ENCODE assay signal across 9 cellular contexts in genomic region chr16:56682703-56683397, GRCh38. TPM values are rescaled to one million over a fixed set of nuclear protein-coding genes. Genes with fewer than 3 reads are reported as not detected.
A peak's percentile ranks its signal among the peaks of the same experiment; 100 is the strongest.
DNase-seq lines count a peak whose midpoint lies in the region; ATAC-seq and TF ChIP-seq lines count a peak whose summit lies in the region.
"Had no signal": no experiment of that assay in that cellular context is flagged by ENCODE, and none has a peak within 500 bp of the region (broad histone marks: within the 10 kb centered on the region; RNA-seq: fewer than 3 reads in every experiment).

No MANE protein-coding gene starts in this region.

- no peaks in the 10 kb centered on the region for H3K9me2 ChIP-seq in MM.1S (replicated peaks; ENCODE audit: insufficient read depth, low read length)

- H3K36me3 ChIP-seq in MM.1S (replicated peaks; ENCODE audit: insufficient read depth, low read length) (no peaks in the 10 kb centered on the region), colonic mucosa (no peaks in the 10 kb centered on the region)

- no peaks in the 10 kb centered on the region for H3K9me3 ChIP-seq in MM.1S (replicated peaks; ENCODE audit: insufficient read depth, low read length)
- no peaks in the 10 kb centered on the region for H3K9me3 ChIP-seq in colonic mucosa

- H3K4me1 ChIP-seq in MM.1S (ENCODE audit: low read length) (no peaks in the 10 kb centered on the region), colonic mucosa (peaks cover 9% of the 10 kb centered on the region)

- H3K9ac ChIP-seq in MM.1S (ENCODE audit: low read length) (peak overlapping the region; percentile 50; the same call in 1 of the 2 replicates), colonic mucosa (ENCODE audit: low read depth in 2 of 2, low read length in 2 of 2) (peak overlapping the region; percentile 68 to 94)

- no peaks in the 10 kb centered on the region for H3K9me3 Mint-ChIP-seq in natural killer cell treated with Interleukin-12 subunit alpha and Interleukin-12 subunit beta and Interleukin-15 and Interleukin-18, amount 100 ng/mL, for 72 hours

- peak; percentile 17 for DNase-seq in NCI-H1694 treated with DMSO at 0.1 percent for 48 hours (lab: John Stamatoyannopoulos, UW)
- no peak for DNase-seq in NCI-H1694 (lab: John Stamatoyannopoulos, UW)
- DNase-seq in MM.1S, result no peak
- no peak for DNase-seq in colonic mucosa
- DNase-seq in natural killer cell treated with Interleukin-12 subunit alpha and Interleukin-12 subunit beta and Interleukin-15 and Interleukin-18, amount 100 ng/mL, for 72 hours (ENCODE audit: low spot score), result no peak
- no peak for DNase-seq in GM20000 (ENCODE audit: low spot score)
- DNase-seq in cerebellar nuclear complex (lab: John Stamatoyannopoulos, UW), result no peak

- peaks cover 4% of the 10 kb centered on the region for H3K36me3 Mint-ChIP-seq in natural killer cell treated with Interleukin-12 subunit alpha and Interleukin-12 subunit beta and Interleukin-15 and Interleukin-18, amount 100 ng/mL, for 72 hours

- H3K4me3 ChIP-seq in MM.1S (ENCODE audit: low read length) (peak overlapping the region; percentile 71), colonic mucosa (peak overlapping the region; percentile 36)

- no peaks in the 10 kb centered on the region for H3F3A ChIP-seq in MM.1S (ENCODE audit: insufficient read depth, low read length)

- peaks cover 23 to 36% of the 10 kb centered on the region in 2 donors for H3K4me1 Mint-ChIP-seq in natural killer cell treated with Interleukin-12 subunit alpha and Interleukin-12 subunit beta and Interleukin-15 and Interleukin-18, amount 100 ng/mL, for 72 hours (ENCODE audit: low read depth in 2 of 2)

- H3K79me2 ChIP-seq in MM.1S (ENCODE audit: low read length), result no peaks in the 10 kb centered on the region

- H3K4me3 Mint-ChIP-seq in natural killer cell treated with Interleukin-12 subunit alpha and Interleukin-12 subunit beta and Interleukin-15 and Interleukin-18, amount 100 ng/mL, for 72 hours, result peak overlapping the region; percentile 97

- H3K27me3 ChIP-seq in MM.1S (replicated peaks; ENCODE audit: insufficient read depth, low read length) (peaks cover 11% of the 10 kb centered on the region; the same call in 1 of the 2 replicates), colonic mucosa (no peaks in the 10 kb centered on the region)

- intact Hi-C loops in colonic mucosa (cut with DNase I), result no loop called here

- H3K27ac ChIP-seq in MM.1S (ENCODE audit: low read length) (no peak overlapping the region), colonic mucosa (peak overlapping the region; percentile 49)

- no peaks in the 10 kb centered on the region for H3K27me3 Mint-ChIP-seq in natural killer cell treated with Interleukin-12 subunit alpha and Interleukin-12 subunit beta and Interleukin-15 and Interleukin-18, amount 100 ng/mL, for 72 hours

- peak overlapping the region; percentile 98 for H2AFZ ChIP-seq in MM.1S (ENCODE audit: low read length)

- ATAC-seq in natural killer cell treated with Interleukin-12 subunit alpha and Interleukin-12 subunit beta and Interleukin-15 and Interleukin-18, amount 100 ng/mL, for 72 hours, result peak; percentile 2 to 17
- no peak for ATAC-seq in HG02571 (IDR thresholded peaks at IDR 0.05; ENCODE audit: unreplicated experiment)

- TF ChIP-seq CTCF in MM.1S (IDR thresholded peaks at IDR 0.05; ENCODE audit: low read length) (no peak), colonic mucosa (IDR thresholded peaks at IDR 0.05) (no peak), GM20000 (IDR thresholded peaks at IDR 0.05; ENCODE audit: extremely low read depth, missing control alignments) (no peak)

- no peaks in the 10 kb centered on the region for H4K20me1 ChIP-seq in MM.1S (ENCODE audit: insufficient read depth, low read length)

- peak overlapping the region; percentile 88 to 95 for H3K27ac Mint-ChIP-seq in natural killer cell treated with Interleukin-12 subunit alpha and Interleukin-12 subunit beta and Interleukin-15 and Interleukin-18, amount 100 ng/mL, for 72 hours

- H3K4me2 ChIP-seq in MM.1S (ENCODE audit: low read depth, low read length), result peak overlapping the region; percentile 90

RNA-seq across cellular contexts. Expression of gene MT1X, which starts 0.6 kb away (rescaled TPM):
- total RNA-seq in colonic mucosa, result 100 to 1,000 TPM; 112 to 149 TPM
- total RNA-seq in natural killer cell treated with Interleukin-12 subunit alpha and Interleukin-12 subunit beta and Interleukin-15 and Interleukin-18, amount 100 ng/mL, for 72 hours, result 10 to 100 TPM; 60.6 to 66.3 TPM

RNA-seq across cellular contexts. Expression of gene MT1H, which starts 13.2 kb away (rescaled TPM):
- 100 to 1,000 TPM in 1 of 2 donors, 10 to 100 TPM in 1; 43.8 to 180 TPM for total RNA-seq in colonic mucosa
- not detected for total RNA-seq in natural killer cell treated with Interleukin-12 subunit alpha and Interleukin-12 subunit beta and Interleukin-15 and Interleukin-18, amount 100 ng/mL, for 72 hours

RNA-seq across cellular contexts. Expression of gene MT1G, which starts 15.0 kb away (rescaled TPM):
- total RNA-seq in colonic mucosa, result 100 to 1,000 TPM; 243 to 995 TPM
- total RNA-seq in natural killer cell treated with Interleukin-12 subunit alpha and Interleukin-12 subunit beta and Interleukin-15 and Interleukin-18, amount 100 ng/mL, for 72 hours, result 1 to 10 TPM; 3.3 to 7.5 TPM

RNA-seq across cellular contexts. Expression of gene MT1F, which starts 25.1 kb away (rescaled TPM):
- 10 to 100 TPM; 35.5 to 40.0 TPM for total RNA-seq in colonic mucosa
- total RNA-seq in natural killer cell treated with Interleukin-12 subunit alpha and Interleukin-12 subunit beta and Interleukin-15 and Interleukin-18, amount 100 ng/mL, for 72 hours, result 10 to 100 TPM; 11.1 to 19.9 TPM

RNA-seq across cellular contexts. Expression of gene MT1B, which starts 31.2 kb away (rescaled TPM):
- total RNA-seq in colonic mucosa, result not detected
- total RNA-seq in natural killer cell treated with Interleukin-12 subunit alpha and Interleukin-12 subunit beta and Interleukin-15 and Interleukin-18, amount 100 ng/mL, for 72 hours, result not detected
- total RNA-seq: subcutaneous adipose tissue had no signal

Comparison
In these comparisons a context has a peak if more than half of its experiments do, and no peak if none do; other contexts are left out.
1. RNA of gene MT1H, which starts 13.2 kb away (total RNA-seq): 43.8 to 180 TPM in colonic mucosa; not detected in natural killer cell treated with Interleukin-12 subunit alpha and Interleukin-12 subunit beta and Interleukin-15 and Interleukin-18, amount 100 ng/mL, for 72 hours; every median in the first group is over 10 times any median in the second.
2. RNA of gene MT1G, which starts 15.0 kb away (total RNA-seq): 243 to 995 TPM in colonic mucosa; 3.3 to 7.5 TPM in natural killer cell treated with Interleukin-12 subunit alpha and Interleukin-12 subunit beta and Interleukin-15 and Interleukin-18, amount 100 ng/mL, for 72 hours; every median in the first group is over 10 times any median in the second.